Comparison of ENCODE assay signal across 10 cellular contexts in the genomic region with DNA sequence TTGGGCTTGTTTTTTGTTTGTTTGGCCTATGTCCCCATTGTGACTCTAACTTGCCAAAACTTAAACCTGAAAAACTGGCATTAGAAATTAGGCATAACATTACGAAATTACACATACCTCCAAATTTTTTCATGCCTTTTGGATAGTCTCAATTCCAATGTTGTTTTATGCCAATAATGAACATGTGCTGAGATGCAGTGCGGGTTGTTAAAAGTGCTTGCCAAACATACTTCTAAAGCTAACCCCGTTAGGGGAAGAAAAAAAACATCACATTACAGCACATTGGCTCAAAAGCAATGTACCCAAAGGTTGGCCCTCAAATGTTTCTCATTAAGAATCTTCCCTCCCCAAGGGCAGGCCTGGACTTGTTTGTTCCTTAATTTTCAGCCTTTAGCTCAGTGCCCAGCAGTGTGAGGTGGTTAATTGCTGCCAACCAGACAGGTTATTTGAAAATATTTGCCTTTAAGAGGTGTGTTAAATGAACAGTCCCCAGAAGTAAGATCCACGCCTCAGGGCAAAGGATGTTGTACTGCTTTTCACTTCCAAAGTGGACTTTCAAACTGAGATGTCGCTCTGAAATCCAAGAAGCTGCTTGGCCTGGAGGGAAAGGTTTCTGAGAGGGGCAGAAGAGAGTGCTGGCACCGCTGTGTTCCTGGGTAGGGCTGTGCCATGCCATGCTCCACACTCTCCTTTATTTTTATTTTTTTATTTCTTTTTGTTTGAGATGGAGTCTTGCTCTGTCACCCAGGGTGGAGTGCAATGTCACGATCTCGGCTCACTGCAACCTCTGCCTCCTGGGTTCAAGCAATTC. TPM values are rescaled to one million over a fixed set of nuclear protein-coding genes. Genes with fewer than 3 reads are reported as not detected.
A peak's percentile ranks its signal among the peaks of the same experiment; 100 is the strongest.
DNase-seq lines count a peak whose midpoint lies in the region; ATAC-seq and TF ChIP-seq lines count a peak whose summit lies in the region.
"Had no signal": no experiment of that assay in that cellular context is flagged by ENCODE, and none has a peak within 500 bp of the region (broad histone marks: within the 10 kb centered on the region; RNA-seq: fewer than 3 reads in every experiment).

No MANE protein-coding gene starts in this region.

- H3K4me2 ChIP-seq in GM23248 (ENCODE audit: unreplicated experiment) (peak overlapping the region; percentile 91), fibroblast of lung (ENCODE audit: extremely low read depth, insufficient read depth, low read length) (no peak overlapping the region)

- no peak for TF ChIP-seq CTCF in fibroblast of lung (conservative IDR thresholded peaks at IDR 0.05 in 1 of 2, IDR thresholded peaks at IDR 0.05 in 1 of 2; ENCODE audit: low read depth in 1 of 2, low read length in 2 of 2)

- no peaks in the 10 kb centered on the region for H3K36me3 ChIP-seq in GM23248 (ENCODE audit: low read depth)
- no peaks in the 10 kb centered on the region for H3K36me3 ChIP-seq in fibroblast of lung (ENCODE audit: control insufficient read depth, insufficient read depth, low read length)

- H3K9me3 ChIP-seq in GM23248 (ENCODE audit: low read depth) = no peaks in the 10 kb centered on the region
- no peaks in the 10 kb centered on the region for H3K9me3 ChIP-seq in fibroblast of lung (ENCODE audit: control insufficient read depth, insufficient read depth, low read depth, low read length)

- peaks cover 22% of the 10 kb centered on the region for H3K4me1 ChIP-seq in GM23248 (ENCODE audit: insufficient read depth)
- H3K4me1 ChIP-seq in fibroblast of lung (ENCODE audit: control insufficient read depth, extremely low read depth, insufficient read depth, low read length) = peaks cover 4% of the 10 kb centered on the region

- 23 to 25% methylated on average over 8 of the region's 8 CpGs for WGBS in GM23248 (ENCODE audit: low coverage in 1 of 2, low lambda C conversion rate in 2 of 2, missing lambda C conversion rate in 2 of 2), 2 experiments

- DNase-seq in GM23248 (peak; percentile 49), NOMO-1 treated with dmso at 0.1 percent for 144 hours (lab: John Stamatoyannopoulos, UW; ENCODE audit: unreplicated experiment) (peak; percentile 80), fibroblast of lung (ENCODE audit: low read depth in 2 of 2) (peak; percentile 21 to 72), renal cortical epithelial cell (ENCODE audit: low read depth) (peak; percentile 57), Kasumi-1 (lab: John Stamatoyannopoulos, UW) (no peak), UCSD-AML1 (lab: John Stamatoyannopoulos, UW; ENCODE audit: unreplicated experiment) (no peak)
- no peak for DNase-seq in activated naive CD8-positive, alpha-beta T cell treated with anti-CD3 and anti-CD28 coated beads for 36 hours
- DNase-seq: cerebellar nuclear complex had no signal

- peak overlapping the region; percentile 80 for H3K27ac ChIP-seq in GM23248
- H3K27ac ChIP-seq in fibroblast of lung (ENCODE audit: insufficient read depth, low read length) = no peak overlapping the region

- no peaks in the 10 kb centered on the region for H3K9me2 ChIP-seq in GM23248 (ENCODE audit: insufficient read depth)

- no peak overlapping the region for H3K27ac Mint-ChIP-seq in activated naive CD8-positive, alpha-beta T cell treated with anti-CD3 and anti-CD28 coated beads for 36 hours
- H3K27ac Mint-ChIP-seq: progenitor cell of endocrine pancreas had no signal

- H3K4me3 ChIP-seq in GM23248 (peak overlapping the region; percentile 56), fibroblast of lung (replicated peaks in 1 of 4; ENCODE audit: control extremely low read depth in 1 of 4, insufficient read depth in 1 of 4, low read depth in 3 of 4, low read length in 4 of 4) (no peak overlapping the region)

- H2AFZ ChIP-seq in GM23248 (peak overlapping the region; percentile 79), fibroblast of lung (ENCODE audit: low read length) (no peak overlapping the region)

- H3K9ac ChIP-seq in GM23248 (peak overlapping the region; percentile 66), fibroblast of lung (ENCODE audit: insufficient read depth, low read length) (no peak overlapping the region)

- H3F3A ChIP-seq in GM23248 (ENCODE audit: insufficient read depth) = peaks cover 29% of the 10 kb centered on the region

- peaks cover 3% of the 10 kb centered on the region for H3K9me3 Mint-ChIP-seq in activated naive CD8-positive, alpha-beta T cell treated with anti-CD3 and anti-CD28 coated beads for 36 hours

- H3K27me3 ChIP-seq in GM23248 (replicated peaks; ENCODE audit: insufficient read depth) = no peaks in the 10 kb centered on the region
- no peaks in the 10 kb centered on the region for H3K27me3 ChIP-seq in fibroblast of lung (ENCODE audit: control insufficient read depth, insufficient read depth, low read length)

- H4K20me1 ChIP-seq in GM23248 (ENCODE audit: insufficient read depth) (no peaks in the 10 kb centered on the region), fibroblast of lung (ENCODE audit: control insufficient read depth, extremely low read depth, insufficient read depth, low read length) (no peaks in the 10 kb centered on the region)

- H3K27me3 Mint-ChIP-seq in activated naive CD8-positive, alpha-beta T cell treated with anti-CD3 and anti-CD28 coated beads for 36 hours = no peaks in the 10 kb centered on the region

- H3K79me2 ChIP-seq in GM23248 (ENCODE audit: insufficient read depth) (no peaks in the 10 kb centered on the region), fibroblast of lung (ENCODE audit: control insufficient read depth, insufficient read depth, low read length) (no peaks in the 10 kb centered on the region)

- H3K4me3 Mint-ChIP-seq in activated naive CD8-positive, alpha-beta T cell treated with anti-CD3 and anti-CD28 coated beads for 36 hours = no peak overlapping the region

- no peak for ATAC-seq in HG02884 (IDR thresholded peaks at IDR 0.05; ENCODE audit: unreplicated experiment)

- in situ Hi-C loops in GM23248 (cut with MboI) = no loop called here

- H3K36me3 Mint-ChIP-seq in activated naive CD8-positive, alpha-beta T cell treated with anti-CD3 and anti-CD28 coated beads for 36 hours = no peaks in the 10 kb centered on the region

- H3K4me1 Mint-ChIP-seq in activated naive CD8-positive, alpha-beta T cell treated with anti-CD3 and anti-CD28 coated beads for 36 hours = no peaks in the 10 kb centered on the region

RNA-seq across cellular contexts. Expression of gene FBLN1, which starts 32.9 kb away (rescaled TPM):
- 107 and 137 TPM in 2 replicates for total RNA-seq in GM23248 (2014; rRNA removed; shearing (Covaris generic))
- polyA plus RNA-seq in GM23248 (2016; fragmentation: Nextera tagmentation; extraction: Ambion mirVana) (304 and 335 TPM in 2 replicates), fibroblast of lung (96.6 and 134 TPM in 2 replicates)
- total RNA-seq in fibroblast of lung (209 and 270 TPM in 2 replicates), renal cortical epithelial cell (17.1 TPM in 1 of 2 replicates, not detected in the other)
- polyA plus RNA-seq in fibroblast of lung (2012) = 162 and 217 TPM in 2 replicates
- 126 and 208 TPM in 2 replicates for polyA minus RNA-seq in fibroblast of lung (ENCODE audit: low replicate concordance)
- total RNA-seq in activated naive CD8-positive, alpha-beta T cell treated with anti-CD3 and anti-CD28 coated beads for 36 hours = under 1 TPM; 0.30 to 0.37 TPM

RNA-seq across cellular contexts. Expression of gene RIBC2, which starts 56.3 kb away (rescaled TPM):
- 0.25 and 0.32 TPM in 2 replicates for total RNA-seq in GM23248 (2014; rRNA removed; shearing (Covaris generic))
- polyA plus RNA-seq in GM23248 (2016; fragmentation: Nextera tagmentation; extraction: Ambion mirVana) (1.3 and 1.9 TPM in 2 replicates), fibroblast of lung (1.6 and 2.1 TPM in 2 replicates)
- total RNA-seq in fibroblast of lung (under 0.01 TPM in 1 of 2 replicates, not detected in the other), renal cortical epithelial cell (0.30 TPM in 1 of 2 replicates, not detected in the other)
- polyA plus RNA-seq in fibroblast of lung (2012) = 0.69 and 1.3 TPM in 2 replicates
- 0.15 and 0.63 TPM in 2 replicates for polyA minus RNA-seq in fibroblast of lung (ENCODE audit: low replicate concordance)
- 1 to 10 TPM; 8.2 to 9.2 TPM for total RNA-seq in activated naive CD8-positive, alpha-beta T cell treated with anti-CD3 and anti-CD28 coated beads for 36 hours

RNA-seq across cellular contexts. Expression of gene SMC1B, which starts 56.4 kb away (rescaled TPM):
- 0.13 TPM in 1 of 2 replicates, not detected in the other for total RNA-seq in GM23248 (2014; rRNA removed; shearing (Covaris generic))
- 0.08 TPM in 1 of 2 replicates, not detected in the other for polyA plus RNA-seq in GM23248 (2016; fragmentation: Nextera tagmentation; extraction: Ambion mirVana)
- not detected in 2 replicates for total RNA-seq in fibroblast of lung
- polyA plus RNA-seq in fibroblast of lung = 0.01 TPM in 1 of 2 replicates, not detected in the other
- 0.07 TPM in 1 of 2 replicates, not detected in the other for polyA plus RNA-seq in fibroblast of lung (2012)
- not detected in 2 replicates for polyA minus RNA-seq in fibroblast of lung (ENCODE audit: low replicate concordance)
- total RNA-seq in renal cortical epithelial cell = not detected in 2 replicates
- total RNA-seq in activated naive CD8-positive, alpha-beta T cell treated with anti-CD3 and anti-CD28 coated beads for 36 hours = 1 to 10 TPM; 2.1 TPM
- total RNA-seq: progenitor cell of endocrine pancreas had no signal

Comparison
In these comparisons a context has a peak if more than half of its experiments do, and no peak if none do; other contexts are left out.
1. DNase-seq: peak in GM23248 (single experiment), NOMO-1 treated with dmso at 0.1 percent for 144 hours (single experiment), fibroblast of lung (2 of 2) and renal cortical epithelial cell (single experiment); none in activated naive CD8-positive, alpha-beta T cell treated with anti-CD3 and anti-CD28 coated beads for 36 hours (single experiment), Kasumi-1 (0 of 2) and UCSD-AML1 (single experiment).